Comparison of ENCODE assay signal across 1 cellular context in genomic region chr3:98519351-98519750, GRCh38.
A peak's percentile ranks its signal among the peaks of the same experiment; 100 is the strongest.
TF ChIP-seq lines count a peak whose summit lies in the region.

No MANE protein-coding gene starts in this region.

TF ChIP-seq in GM12878, 131 proteins besides CTCF, POLR2A, EP300 and RAD21:
- TF ChIP-seq MTA3 (IDR thresholded peaks at IDR 0.05; ENCODE audit: borderline replicate concordance, low read length) (0 out of 2 replicates have a peak, but pooled peaks have one; percentile 35), CHD1 (IDR thresholded peaks at IDR 0.05; ENCODE audit: low read depth, low read length) (no peak), POLR2AphosphoS5 (IDR thresholded peaks at IDR 0.05; ENCODE audit: low read length) (peak; percentile 74), NFXL1 (IDR thresholded peaks at IDR 0.05; ENCODE audit: borderline replicate concordance) (no peak), SREBF1 (IDR thresholded peaks at IDR 0.05; ENCODE audit: low read length) (no peak), GATAD2B (conservative IDR thresholded peaks at IDR 0.05; ENCODE audit: low read depth) (no peak), CEBPB (IDR thresholded peaks at IDR 0.05; ENCODE audit: borderline replicate concordance in 1 of 2, low read depth in 2 of 2, low read length in 2 of 2) (no peak), SRF (IDR thresholded peaks at IDR 0.05; ENCODE audit: low read depth in 2 of 2, low read length in 2 of 2) (no peak), ZZZ3 (IDR thresholded peaks at IDR 0.05; ENCODE audit: control insufficient read depth, insufficient read length, low read depth) (no peak), POLR2AphosphoS2 (IDR thresholded peaks at IDR 0.05; ENCODE audit: low read depth, low read length) (peak; percentile 23; the same call in 1 of the 2 replicates)
- TF ChIP-seq, protein P1, sequence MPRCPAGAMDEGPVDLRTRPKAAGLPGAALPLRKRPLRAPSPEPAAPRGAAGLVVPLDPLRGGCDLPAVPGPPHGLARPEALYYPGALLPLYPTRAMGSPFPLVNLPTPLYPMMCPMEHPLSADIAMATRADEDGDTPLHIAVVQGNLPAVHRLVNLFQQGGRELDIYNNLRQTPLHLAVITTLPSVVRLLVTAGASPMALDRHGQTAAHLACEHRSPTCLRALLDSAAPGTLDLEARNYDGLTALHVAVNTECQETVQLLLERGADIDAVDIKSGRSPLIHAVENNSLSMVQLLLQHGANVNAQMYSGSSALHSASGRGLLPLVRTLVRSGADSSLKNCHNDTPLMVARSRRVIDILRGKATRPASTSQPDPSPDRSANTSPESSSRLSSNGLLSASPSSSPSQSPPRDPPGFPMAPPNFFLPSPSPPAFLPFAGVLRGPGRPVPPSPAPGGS (IDR thresholded peaks at IDR 0.05; ENCODE audit: borderline replicate concordance, insufficient read depth, low read depth, low read length, poor library complexity, severe bottlenecking) = no peak
